In the genomic region with DNA sequence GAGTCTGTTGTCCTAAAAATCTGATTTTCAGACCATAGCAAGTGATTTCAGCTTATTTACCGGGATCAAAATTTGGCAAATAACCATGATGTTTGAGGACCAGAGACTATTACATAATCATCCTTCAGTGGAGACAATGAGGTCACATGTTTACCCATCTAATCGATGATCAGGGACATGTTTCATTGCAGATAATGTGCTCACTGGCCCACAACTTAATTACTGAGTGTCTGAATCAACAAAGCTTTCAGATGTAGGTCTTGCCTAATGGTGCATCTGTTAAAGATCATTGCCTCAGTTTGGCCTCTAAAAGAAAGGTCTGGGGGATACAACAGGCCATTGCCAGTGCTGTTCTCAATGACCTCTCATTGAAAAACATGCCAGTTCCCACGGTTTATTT, we compare ENCODE assay signal across 28 cellular contexts. TPM values are rescaled to one million over a fixed set of nuclear protein-coding genes. Genes with fewer than 3 reads are reported as not detected.
"Had no signal": no experiment of that assay in that cellular context is flagged by ENCODE, and none has a peak within 500 bp of the region (broad histone marks: within the 10 kb centered on the region; RNA-seq: fewer than 3 reads in every experiment).

No MANE protein-coding gene starts in this region.

- H3K4me3 ChIP-seq: left lung, ovary, smooth muscle cell, transverse colon, uterus had no signal

- H3K4me1 ChIP-seq: left lung, transverse colon, uterus had no signal

- H3K27ac ChIP-seq: epithelial cell of prostate, left lung, ovary, transverse colon, uterus, VCaP had no signal

- H3K9me3 Mint-ChIP-seq: activated CD8-positive, alpha-beta T cell treated with anti-CD3 and anti-CD28 coated beads for 36 hours; activated naive CD4-positive, alpha-beta T cell treated with anti-CD3 and anti-CD28 coated beads, Interleukin-2, amount 10 ng/mL, durations not matched to agents 7 days and 5 days; mesothelial cell of epicardium had no signal

- H3K27me3 ChIP-seq: left lung, ovary, transverse colon, uterus had no signal

- H3K9me3 ChIP-seq: left lung, ovary, transverse colon, uterus had no signal

- H3K36me3 Mint-ChIP-seq: activated CD8-positive, alpha-beta memory T cell treated with anti-CD3 and anti-CD28 coated beads, Interleukin-2, amount 10 ng/mL, durations not matched to agents 7 days and 5 days; activated naive CD4-positive, alpha-beta T cell treated with anti-CD3 and anti-CD28 coated beads, Interleukin-2, amount 10 ng/mL, durations not matched to agents 7 days and 5 days; mesothelial cell of epicardium; naive thymus-derived CD8-positive, alpha-beta T cell had no signal

- H3K4me3 Mint-ChIP-seq: activated CD4-positive, alpha-beta T cell treated with anti-CD3 and anti-CD28 coated beads, Interleukin-2, amount 10 ng/mL, durations not matched to agents 24 days and 14 days; activated CD8-positive, alpha-beta memory T cell treated with anti-CD3 and anti-CD28 coated beads, Interleukin-2, amount 10 ng/mL, durations not matched to agents 7 days and 5 days; activated CD8-positive, alpha-beta T cell treated with anti-CD3 and anti-CD28 coated beads for 36 hours; activated naive CD4-positive, alpha-beta T cell treated with anti-CD3 and anti-CD28 coated beads, Interleukin-2, amount 10 ng/mL, durations not matched to agents 7 days and 5 days; mesothelial cell of epicardium; naive thymus-derived CD8-positive, alpha-beta T cell; stimulated activated naive B cell treated with anti-CD40 and anti-IgM and Interleukin-4, amounts not matched to agents 10 μg/mL and 1 μg/mL and 100 μg/mL, for 72 hours had no signal

- H3K27ac Mint-ChIP-seq: activated CD4-positive, alpha-beta T cell treated with anti-CD3 and anti-CD28 coated beads, Interleukin-2, amount 10 ng/mL, durations not matched to agents 24 days and 14 days; activated CD8-positive, alpha-beta memory T cell treated with anti-CD3 and anti-CD28 coated beads, Interleukin-2, amount 10 ng/mL, durations not matched to agents 7 days and 5 days; activated CD8-positive, alpha-beta T cell treated with anti-CD3 and anti-CD28 coated beads for 36 hours; activated naive CD4-positive, alpha-beta T cell treated with anti-CD3 and anti-CD28 coated beads, Interleukin-2, amount 10 ng/mL, durations not matched to agents 7 days and 5 days; mesothelial cell of epicardium; naive thymus-derived CD8-positive, alpha-beta T cell; stimulated activated naive B cell treated with anti-CD40 and anti-IgM and Interleukin-4, amounts not matched to agents 10 μg/mL and 1 μg/mL and 100 μg/mL, for 72 hours had no signal

- H3K36me3 ChIP-seq: left lung, ovary, transverse colon, uterus had no signal

- DNase-seq: activated CD4-positive, alpha-beta T cell treated with anti-CD3 and anti-CD28 coated beads, Interleukin-2, amount 10 ng/mL, durations not matched to agents 24 days and 14 days; activated CD8-positive, alpha-beta memory T cell treated with anti-CD3 and anti-CD28 coated beads, Interleukin-2, amount 10 ng/mL, durations not matched to agents 7 days and 5 days; activated CD8-positive, alpha-beta T cell treated with anti-CD3 and anti-CD28 coated beads for 36 hours; activated effector memory CD4-positive, alpha-beta T cell treated with anti-CD3 and anti-CD28 coated beads, Interleukin-2, amount 50 U/mL, for 16 hours; activated naive CD4-positive, alpha-beta T cell treated with anti-CD3 and anti-CD28 coated beads, Interleukin-2, amount 10 ng/mL, durations not matched to agents 7 days and 5 days; activated T-cell treated with anti-CD3 and anti-CD28 coated beads for 4 hours; amygdala; cortex of kidney; foreskin fibroblast; left lung; naive thymus-derived CD8-positive, alpha-beta T cell; ovary; stimulated activated CD4-positive, alpha-beta T cell treated with anti-CD3 and anti-CD28 coated beads, Interleukin-2, amount 100 ng/mL, for 48 hours; stimulated activated CD8-positive, alpha-beta memory T cell treated with anti-CD3 and anti-CD28 coated beads, Interleukin-4, amount 100 ng/mL, for 48 hours; stimulated activated naive B cell treated with anti-CD40 and anti-IgM and Interleukin-4, amounts not matched to agents 10 μg/mL and 1 μg/mL and 100 μg/mL, for 72 hours; transverse colon; uterus had no signal

- H3K27me3 Mint-ChIP-seq: activated CD4-positive, alpha-beta T cell treated with anti-CD3 and anti-CD28 coated beads, Interleukin-2, amount 10 ng/mL, durations not matched to agents 24 days and 14 days; activated CD8-positive, alpha-beta memory T cell treated with anti-CD3 and anti-CD28 coated beads, Interleukin-2, amount 10 ng/mL, durations not matched to agents 7 days and 5 days; activated naive CD4-positive, alpha-beta T cell treated with anti-CD3 and anti-CD28 coated beads, Interleukin-2, amount 10 ng/mL, durations not matched to agents 7 days and 5 days; naive thymus-derived CD8-positive, alpha-beta T cell; stimulated activated naive B cell treated with anti-CD40 and anti-IgM and Interleukin-4, amounts not matched to agents 10 μg/mL and 1 μg/mL and 100 μg/mL, for 72 hours had no signal

- H3K4me2 ChIP-seq: smooth muscle cell had no signal

- ATAC-seq: activated CD4-positive, CD25-positive, alpha-beta regulatory T cell treated with anti-CD3 and anti-CD28 coated beads, Interleukin-2, amount 50 U/mL, for 24 hours; activated CD8-positive, alpha-beta memory T cell treated with anti-CD3 and anti-CD28 coated beads, Interleukin-2, amount 10 ng/mL, durations not matched to agents 7 days and 5 days; activated CD8-positive, alpha-beta T cell treated with anti-CD3 and anti-CD28 coated beads for 36 hours; left lung; naive thymus-derived CD8-positive, alpha-beta T cell; sciatic nerve; stimulated activated naive B cell treated with anti-CD40 and anti-IgM and Interleukin-4, amounts not matched to agents 10 μg/mL and 1 μg/mL and 100 μg/mL, for 72 hours had no signal

- H3K4me1 Mint-ChIP-seq: activated CD4-positive, alpha-beta T cell treated with anti-CD3 and anti-CD28 coated beads, Interleukin-2, amount 10 ng/mL, durations not matched to agents 24 days and 14 days; activated CD8-positive, alpha-beta memory T cell treated with anti-CD3 and anti-CD28 coated beads, Interleukin-2, amount 10 ng/mL, durations not matched to agents 7 days and 5 days; activated naive CD4-positive, alpha-beta T cell treated with anti-CD3 and anti-CD28 coated beads, Interleukin-2, amount 10 ng/mL, durations not matched to agents 7 days and 5 days; mesothelial cell of epicardium; naive thymus-derived CD8-positive, alpha-beta T cell had no signal

RNA-seq across cellular contexts. Expression of a gene that starts 42.8 kb away (rescaled TPM):
- total RNA-seq: glomerular endothelial cell, left lung, lung microvascular endothelial cell, mesothelial cell of epicardium, ovary, smooth muscle cell had no signal
- polyA plus RNA-seq: smooth muscle cell had no signal

RNA-seq across cellular contexts. Expression of a gene that starts 56.9 kb away (rescaled TPM):
- total RNA-seq: activated CD4-positive, alpha-beta T cell treated with anti-CD3 and anti-CD28 coated beads, Interleukin-2, amount 10 ng/mL, durations not matched to agents 24 days and 14 days; activated CD8-positive, alpha-beta memory T cell treated with anti-CD3 and anti-CD28 coated beads, Interleukin-2, amount 10 ng/mL, durations not matched to agents 7 days and 5 days; activated CD8-positive, alpha-beta T cell treated with anti-CD3 and anti-CD28 coated beads for 36 hours; glomerular endothelial cell; kidney epithelial cell; left lung; lung microvascular endothelial cell; naive thymus-derived CD8-positive, alpha-beta T cell; sciatic nerve; smooth muscle cell; T-helper 2 cell treated with Interferon-gamma antibody and Interleukin-4, amounts not matched to agents 100 ng/mL and 5 ng/mL, for 36 hours; temporal lobe had no signal
- polyA plus RNA-seq: naive thymus-derived CD8-positive, alpha-beta T cell had no signal
